15 cellular contexts compared by ENCODE assay signal in the genomic region with DNA sequence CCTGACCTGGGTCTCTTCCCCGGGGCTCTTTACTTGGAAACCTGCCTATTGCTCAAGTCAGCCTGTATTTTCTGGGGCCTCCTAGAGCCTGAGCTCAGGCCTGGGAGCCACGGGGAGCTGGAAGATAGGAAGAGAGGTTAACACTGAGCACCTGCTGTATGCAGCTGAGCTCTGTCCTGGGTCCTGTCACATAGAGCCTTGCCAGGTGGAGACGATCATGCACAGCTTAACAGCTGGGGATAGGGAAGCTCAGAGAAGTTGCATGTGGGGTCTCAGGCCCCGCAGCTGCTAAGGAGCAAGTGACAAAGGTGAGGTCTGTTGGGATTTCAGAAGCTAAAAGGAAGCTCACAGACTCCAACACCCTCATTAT.
"Had no signal": no experiment of that assay in that cellular context is flagged by ENCODE, and none has a peak within 500 bp of the region (broad histone marks: within the 10 kb centered on the region; RNA-seq: fewer than 3 reads in every experiment).

No MANE protein-coding gene starts in this region.

- H3K4me3 Mint-ChIP-seq: naive thymus-derived CD4-positive, alpha-beta T cell had no signal

- H3K27ac ChIP-seq: coronary artery, gastroesophageal sphincter, neutrophil, ovary, right atrium auricular region, sigmoid colon, skin epidermis, tibial artery had no signal

- H3K27ac Mint-ChIP-seq: naive thymus-derived CD4-positive, alpha-beta T cell had no signal

- H3K36me3 Mint-ChIP-seq: naive thymus-derived CD4-positive, alpha-beta T cell had no signal

- H3K9me3 ChIP-seq: gastroesophageal sphincter, neutrophil, ovary, right atrium auricular region, sigmoid colon, tibial artery had no signal

- ATAC-seq: gastroesophageal sphincter; left ventricle myocardium superior; naive thymus-derived CD4-positive, alpha-beta T cell had no signal

- H3K36me3 ChIP-seq: gastroesophageal sphincter, neutrophil, ovary, right atrium auricular region, sigmoid colon, tibial artery had no signal

- H3K27me3 ChIP-seq: gastroesophageal sphincter, neutrophil, ovary, right atrium auricular region, sigmoid colon, tibial artery had no signal

- H3K9me3 Mint-ChIP-seq: naive thymus-derived CD4-positive, alpha-beta T cell had no signal

- H3K4me3 ChIP-seq: coronary artery, gastroesophageal sphincter, lung, ovary, right atrium auricular region, sigmoid colon, skin epidermis, tibial artery had no signal

- DNase-seq: effector CD4-positive, alpha-beta T cell; glutamatergic neuron; left ventricle myocardium superior; naive thymus-derived CD4-positive, alpha-beta T cell; ovary; sigmoid colon; stimulated activated CD4-positive, alpha-beta T cell treated with anti-CD3 and anti-CD28 coated beads, Interleukin-12 subunit alpha, Interleukin-12 subunit beta, amount 100 ng/mL, for 4 hours; stimulated activated naive CD4-positive, alpha-beta T cell treated with Interleukin-2 at 50 U/mL for 16 hours; tibial artery had no signal
